Comparison of ENCODE assay signal across 2 cellular contexts in genomic region chr2:159030674-159031380, GRCh38.
TF ChIP-seq lines count a peak whose summit lies in the region.

No MANE protein-coding gene starts in this region.

TF ChIP-seq in HEK293, 187 proteins besides CTCF, POLR2A, EP300 and RAD21 (continued from another document):
- TF ChIP-seq ZNF280C (tag by site-specific recombination; IDR thresholded peaks at IDR 0.05) (no peak), ZIC2 (tag by site-specific recombination; IDR thresholded peaks at IDR 0.05) (0 out of 2 replicates have a peak, but pooled peaks have one; percentile 27)
TF ChIP-seq in HEK293: peak in this region for 2.

TF ChIP-seq in K562, 482 proteins besides CTCF, POLR2A, EP300 and RAD21 (continued from another document):
- TF ChIP-seq TFAP4 (CRISPR knock-in tag; IDR thresholded peaks at IDR 0.05; ENCODE audit: borderline replicate concordance) = peak; percentile 40; the same call in 1 of the 2 replicates
- TF ChIP-seq SMAD1 (IDR thresholded peaks at IDR 0.05; ENCODE audit: low read depth, low read length, partially characterized antibody) = peak; percentile 15
- TF ChIP-seq FOSL1 (tag; conservative IDR thresholded peaks at IDR 0.05) = peak; percentile 84
- TF ChIP-seq, protein P1, sequence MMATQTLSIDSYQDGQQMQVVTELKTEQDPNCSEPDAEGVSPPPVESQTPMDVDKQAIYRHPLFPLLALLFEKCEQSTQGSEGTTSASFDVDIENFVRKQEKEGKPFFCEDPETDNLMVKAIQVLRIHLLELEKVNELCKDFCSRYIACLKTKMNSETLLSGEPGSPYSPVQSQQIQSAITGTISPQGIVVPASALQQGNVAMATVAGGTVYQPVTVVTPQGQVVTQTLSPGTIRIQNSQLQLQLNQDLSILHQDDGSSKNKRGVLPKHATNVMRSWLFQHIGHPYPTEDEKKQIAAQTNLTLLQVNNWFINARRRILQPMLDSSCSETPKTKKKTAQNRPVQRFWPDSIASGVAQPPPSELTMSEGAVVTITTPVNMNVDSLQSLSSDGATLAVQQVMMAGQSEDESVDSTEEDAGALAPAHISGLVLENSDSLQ (IDR thresholded peaks at IDR 0.05) = peak; percentile 24; the same call in 1 of the 2 replicates
- TF ChIP-seq GTF2F1 (IDR thresholded peaks at IDR 0.05; ENCODE audit: low read depth, low read length) = no peak
- no peak for TF ChIP-seq GABPB2 (CRISPR knock-in tag; conservative IDR thresholded peaks at IDR 0.05)
- peak in 1 of 2 experiments; percentile 10; a peak in 1 of 4 replicates for TF ChIP-seq TRIM24 (IDR thresholded peaks at IDR 0.05)
- TF ChIP-seq ETV5 (CRISPR knock-in tag; IDR thresholded peaks at IDR 0.05; ENCODE audit: low read depth) = 0 out of 2 replicates have a peak, but pooled peaks have one; percentile 37
- peak; percentile 29; the same call in 1 of the 2 replicates for TF ChIP-seq TOE1 (IDR thresholded peaks at IDR 0.05; ENCODE audit: borderline replicate concordance)
- no peak for TF ChIP-seq TOE1 (CRISPR knock-in tag; IDR thresholded peaks at IDR 0.05; ENCODE audit: borderline replicate concordance, low read depth)
- peak; percentile 29; the same call in 1 of the 2 replicates for TF ChIP-seq SMAD4 (CRISPR knock-in tag; conservative IDR thresholded peaks at IDR 0.05)
- TF ChIP-seq DPF2 (IDR thresholded peaks at IDR 0.05) = peak; percentile 73
- peak; percentile 50; the same call in 1 of the 2 replicates for TF ChIP-seq JUND (IDR thresholded peaks at IDR 0.05; ENCODE audit: borderline replicate concordance, low read depth, low read length)
- peak; percentile 63; the same call in 1 of the 3 replicates for TF ChIP-seq JUND (tag; IDR thresholded peaks at IDR 0.05; ENCODE audit: borderline replicate concordance, low read depth, low read length)
- peak; percentile 72 for TF ChIP-seq SMARCE1 (IDR thresholded peaks at IDR 0.05)
- peak; percentile 64 for TF ChIP-seq NFE2 (IDR thresholded peaks at IDR 0.05; ENCODE audit: low read depth)
- TF ChIP-seq NRF1 (conservative IDR thresholded peaks at IDR 0.05 in 1 of 2, IDR thresholded peaks at IDR 0.05 in 1 of 2) = 0 out of 4 replicates have a peak, but pooled peaks of 1 of the 2 experiments have one; percentile 15
- TF ChIP-seq NFE2L1 (tag; IDR thresholded peaks at IDR 0.05; ENCODE audit: borderline replicate concordance, low read depth) = peak; percentile 73
- TF ChIP-seq CTBP1 (IDR thresholded peaks at IDR 0.05; ENCODE audit: borderline replicate concordance) = peak; percentile 48; the same call in 1 of the 2 replicates
- TF ChIP-seq MEIS2 (IDR thresholded peaks at IDR 0.05; ENCODE audit: partially characterized antibody) = peak; percentile 65
- peak; percentile 95 for TF ChIP-seq NFIC (IDR thresholded peaks at IDR 0.05)
- peak; percentile 51; the same call in 1 of the 2 replicates for TF ChIP-seq SMARCC2 (IDR thresholded peaks at IDR 0.05; ENCODE audit: low read depth)
- TF ChIP-seq SMARCA4 (IDR thresholded peaks at IDR 0.05) = peak; percentile 66; the same call in 1 of the 2 replicates
- TF ChIP-seq, protein P2, sequence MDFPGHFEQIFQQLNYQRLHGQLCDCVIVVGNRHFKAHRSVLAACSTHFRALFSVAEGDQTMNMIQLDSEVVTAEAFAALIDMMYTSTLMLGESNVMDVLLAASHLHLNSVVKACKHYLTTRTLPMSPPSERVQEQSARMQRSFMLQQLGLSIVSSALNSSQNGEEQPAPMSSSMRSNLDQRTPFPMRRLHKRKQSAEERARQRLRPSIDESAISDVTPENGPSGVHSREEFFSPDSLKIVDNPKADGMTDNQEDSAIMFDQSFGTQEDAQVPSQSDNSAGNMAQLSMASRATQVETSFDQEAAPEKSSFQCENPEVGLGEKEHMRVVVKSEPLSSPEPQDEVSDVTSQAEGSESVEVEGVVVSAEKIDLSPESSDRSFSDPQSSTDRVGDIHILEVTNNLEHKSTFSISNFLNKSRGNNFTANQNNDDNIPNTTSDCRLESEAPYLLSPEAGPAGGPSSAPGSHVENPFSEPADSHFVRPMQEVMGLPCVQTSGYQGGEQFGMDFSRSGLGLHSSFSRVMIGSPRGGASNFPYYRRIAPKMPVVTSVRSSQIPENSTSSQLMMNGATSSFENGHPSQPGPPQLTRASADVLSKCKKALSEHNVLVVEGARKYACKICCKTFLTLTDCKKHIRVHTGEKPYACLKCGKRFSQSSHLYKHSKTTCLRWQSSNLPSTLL (IDR thresholded peaks at IDR 0.05) = no peak
- TF ChIP-seq CBFA2T3 (IDR thresholded peaks at IDR 0.05) = peak; percentile 68
- no peak for TF ChIP-seq MECOM (CRISPR knock-in tag; IDR thresholded peaks at IDR 0.05)
- TF ChIP-seq ZNF830 (CRISPR knock-in tag; IDR thresholded peaks at IDR 0.05) = no peak
- TF ChIP-seq, protein P3, sequence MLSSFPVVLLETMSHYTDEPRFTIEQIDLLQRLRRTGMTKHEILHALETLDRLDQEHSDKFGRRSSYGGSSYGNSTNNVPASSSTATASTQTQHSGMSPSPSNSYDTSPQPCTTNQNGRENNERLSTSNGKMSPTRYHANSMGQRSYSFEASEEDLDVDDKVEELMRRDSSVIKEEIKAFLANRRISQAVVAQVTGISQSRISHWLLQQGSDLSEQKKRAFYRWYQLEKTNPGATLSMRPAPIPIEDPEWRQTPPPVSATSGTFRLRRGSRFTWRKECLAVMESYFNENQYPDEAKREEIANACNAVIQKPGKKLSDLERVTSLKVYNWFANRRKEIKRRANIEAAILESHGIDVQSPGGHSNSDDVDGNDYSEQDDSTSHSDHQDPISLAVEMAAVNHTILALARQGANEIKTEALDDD (IDR thresholded peaks at IDR 0.05) = peak; percentile 73; the same call in 1 of the 2 replicates
- TF ChIP-seq ZNF316 (IDR thresholded peaks at IDR 0.05) = peak; percentile 69
- peak; percentile 66 for TF ChIP-seq ARID1B (IDR thresholded peaks at IDR 0.05)
- peak; percentile 46; the same call in 1 of the 2 replicates for TF ChIP-seq MAFK (IDR thresholded peaks at IDR 0.05; ENCODE audit: low read length)
- TF ChIP-seq TGIF2 (CRISPR knock-in tag; IDR thresholded peaks at IDR 0.05) = no peak
- no peak for TF ChIP-seq AFF4 (CRISPR knock-in tag; IDR thresholded peaks at IDR 0.05)
- TF ChIP-seq MAFG (tag; conservative IDR thresholded peaks at IDR 0.05) = peak; percentile 79
- TF ChIP-seq PRPF4 (IDR thresholded peaks at IDR 0.05; ENCODE audit: insufficient read depth, low read depth, low read length, poor library complexity, severe bottlenecking) = no peak
- peak; percentile 71; the same call in 1 of the 2 replicates for TF ChIP-seq C11orf30 (IDR thresholded peaks at IDR 0.05; ENCODE audit: low read depth)
- 0 out of 2 replicates have a peak, but pooled peaks have one; percentile 21 for TF ChIP-seq ESRRA (IDR thresholded peaks at IDR 0.05; ENCODE audit: borderline replicate concordance, low read depth)
- peak; percentile 53; the same call in 1 of the 2 replicates for TF ChIP-seq ZBTB7A (IDR thresholded peaks at IDR 0.05; ENCODE audit: borderline replicate concordance, control insufficient read depth, low read depth, low read length)
- TF ChIP-seq ZNF766 (CRISPR knock-in tag; conservative IDR thresholded peaks at IDR 0.05) = 0 out of 2 replicates have a peak, but pooled peaks have one; percentile 6
- 0 out of 2 replicates have a peak, but pooled peaks have one; percentile 3 for TF ChIP-seq L3MBTL2 (IDR thresholded peaks at IDR 0.05)
- TF ChIP-seq, protein P4, sequence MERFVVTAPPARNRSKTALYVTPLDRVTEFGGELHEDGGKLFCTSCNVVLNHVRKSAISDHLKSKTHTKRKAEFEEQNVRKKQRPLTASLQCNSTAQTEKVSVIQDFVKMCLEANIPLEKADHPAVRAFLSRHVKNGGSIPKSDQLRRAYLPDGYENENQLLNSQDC (CRISPR knock-in tag; IDR thresholded peaks at IDR 0.05) = no peak
- 0 out of 4 replicates have a peak, but pooled peaks of 1 of the 2 experiments have one; percentile 30 for TF ChIP-seq MAZ (CRISPR knock-in tag; conservative IDR thresholded peaks at IDR 0.05 in 1 of 2, IDR thresholded peaks at IDR 0.05 in 1 of 2)
- TF ChIP-seq, protein P5, sequence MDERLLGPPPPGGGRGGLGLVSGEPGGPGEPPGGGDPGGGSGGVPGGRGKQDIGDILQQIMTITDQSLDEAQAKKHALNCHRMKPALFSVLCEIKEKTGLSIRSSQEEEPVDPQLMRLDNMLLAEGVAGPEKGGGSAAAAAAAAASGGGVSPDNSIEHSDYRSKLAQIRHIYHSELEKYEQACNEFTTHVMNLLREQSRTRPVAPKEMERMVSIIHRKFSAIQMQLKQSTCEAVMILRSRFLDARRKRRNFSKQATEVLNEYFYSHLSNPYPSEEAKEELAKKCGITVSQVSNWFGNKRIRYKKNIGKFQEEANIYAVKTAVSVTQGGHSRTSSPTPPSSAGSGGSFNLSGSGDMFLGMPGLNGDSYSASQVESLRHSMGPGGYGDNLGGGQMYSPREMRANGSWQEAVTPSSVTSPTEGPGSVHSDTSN (CRISPR knock-in tag; IDR thresholded peaks at IDR 0.05; ENCODE audit: low read depth) = no peak
- TF ChIP-seq, protein P5 (tag; conservative IDR thresholded peaks at IDR 0.05; ENCODE audit: low read depth) = 0 out of 2 replicates have a peak, but pooled peaks have one; percentile 41
- TF ChIP-seq, protein P6, sequence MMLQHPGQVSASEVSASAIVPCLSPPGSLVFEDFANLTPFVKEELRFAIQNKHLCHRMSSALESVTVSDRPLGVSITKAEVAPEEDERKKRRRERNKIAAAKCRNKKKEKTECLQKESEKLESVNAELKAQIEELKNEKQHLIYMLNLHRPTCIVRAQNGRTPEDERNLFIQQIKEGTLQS (IDR thresholded peaks at IDR 0.05) = peak; percentile 72
- TF ChIP-seq, protein P6 (CRISPR knock-in tag; conservative IDR thresholded peaks at IDR 0.05) = no peak
- TF ChIP-seq XRCC5 (IDR thresholded peaks at IDR 0.05; ENCODE audit: low read depth, low read length) = no peak
